ENCODE assay signal across 9 cellular contexts in the genomic region with DNA sequence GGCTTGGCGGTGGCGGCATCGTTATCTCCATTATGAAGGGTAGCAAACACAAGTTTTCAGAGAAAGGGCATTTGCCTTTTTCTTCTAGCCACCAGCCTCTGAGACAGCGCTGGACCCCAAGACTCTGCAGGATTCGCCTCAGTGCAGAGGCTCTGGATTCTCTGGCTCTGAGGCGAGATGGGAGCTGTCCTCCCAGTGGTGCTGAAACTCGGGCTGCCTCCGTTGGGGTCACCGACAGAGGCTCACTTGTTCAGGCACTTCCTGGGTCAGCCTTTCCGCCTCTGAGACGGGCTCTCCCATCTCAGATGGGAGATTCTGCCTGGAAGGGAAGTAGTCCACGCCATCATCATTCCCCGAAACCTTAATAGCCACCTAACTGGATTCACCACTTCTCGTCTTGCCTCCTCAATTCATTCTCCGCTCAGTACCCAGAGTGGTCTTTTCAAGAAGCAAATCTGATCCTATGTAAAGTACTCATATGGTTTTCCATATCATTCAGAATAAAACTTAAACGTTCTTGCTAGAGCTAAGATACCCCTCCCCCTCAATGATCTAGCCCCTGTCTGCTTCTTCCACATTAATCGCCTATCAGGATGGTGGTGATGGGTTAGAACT.
DNase-seq lines count a peak whose midpoint lies in the region; ATAC-seq, FAIRE-seq and TF ChIP-seq lines count a peak whose summit lies in the region.
"Had no signal": no experiment of that assay in that cellular context is flagged by ENCODE, and none has a peak within 500 bp of the region (broad histone marks: within the 10 kb centered on the region; RNA-seq: fewer than 3 reads in every experiment).

No MANE protein-coding gene starts in this region.

- H3K9me2 ChIP-seq in SK-N-SH, result no peaks in the 10 kb centered on the region

- ATAC-seq in pancreas, result peak in 3 of 4 donors; percentile 63 to 70 (median 66)
- ATAC-seq in HG03432 (IDR thresholded peaks at IDR 0.05; ENCODE audit: unreplicated experiment), result no peak
- no peak for ATAC-seq in GM21576 (IDR thresholded peaks at IDR 0.05; ENCODE audit: unreplicated experiment)

- no peaks in the 10 kb centered on the region for H3K4me1 Mint-ChIP-seq in HFFc6 (ENCODE audit: low read depth)

- no peak for TF ChIP-seq RAD21 in SK-N-SH (IDR thresholded peaks at IDR 0.05; ENCODE audit: low read length)

- TF ChIP-seq EP300 in SK-N-SH (IDR thresholded peaks at IDR 0.05; ENCODE audit: borderline replicate concordance in 1 of 2, low read depth in 1 of 2, low read length in 1 of 2), result no peak

- no peak overlapping the region for H3K4me2 ChIP-seq in SK-N-SH

- H3K9me3 ChIP-seq in SK-N-SH, result no peaks in the 10 kb centered on the region
- H3K9me3 ChIP-seq in pancreas, result no peaks in the 10 kb centered on the region

- H3K9me3 Mint-ChIP-seq in HFFc6, result no peaks in the 10 kb centered on the region

- no peaks in the 10 kb centered on the region for H3K79me2 ChIP-seq in SK-N-SH (ENCODE audit: insufficient read depth)

- no peak overlapping the region for H3K9ac ChIP-seq in SK-N-SH

- WGBS in SK-N-SH (ENCODE audit: low lambda C conversion rate), result 74% methylated on average over 15 of the region's 17 CpGs
- 14 to 17% methylated on average over 17 of the region's 17 CpGs for WGBS in pancreas, 2 donors

- intact Hi-C loops in pancreas (cut with DNase I), result no loop called here

- no peak overlapping the region for H3K27ac Mint-ChIP-seq in HFFc6

- H3K4me3 ChIP-seq in SK-N-SH (ENCODE audit: low read depth in 2 of 2, low read length in 1 of 2) (no peak overlapping the region), pancreas (no peak overlapping the region)
- H3K4me3 ChIP-seq: SK-N-MC had no signal

- H3K27me3 Mint-ChIP-seq in HFFc6 (ENCODE audit: insufficient read depth), result peaks cover 57% of the 10 kb centered on the region

- H3F3A ChIP-seq in SK-N-SH (replicated peaks; ENCODE audit: insufficient read depth), result peaks cover 3% of the 10 kb centered on the region

- H3K36me3 ChIP-seq in SK-N-SH (replicated peaks in 1 of 2; ENCODE audit: control insufficient read depth in 1 of 2, insufficient read depth in 2 of 2, low read length in 1 of 2), result no peaks in the 10 kb centered on the region
- H3K36me3 ChIP-seq in pancreas, result no peaks in the 10 kb centered on the region

- POLR2A ChIA-PET in SK-N-SH (lab: Yijun Ruan, JAX), result interaction anchor here (1.3 kb wide), 1 partner anchor 20 kb away, joined by 3 read pairs; no protein-coding TSS in a partner anchor

- no peaks in the 10 kb centered on the region for H3K36me3 Mint-ChIP-seq in HFFc6 (ENCODE audit: low read depth)

- H2AFZ ChIP-seq in SK-N-SH (ENCODE audit: low read depth), result no peak overlapping the region

- FAIRE-seq in pancreas (lab: Jason Lieb, UNC), result no peak

- H4K20me1 ChIP-seq in SK-N-SH (ENCODE audit: insufficient read depth), result peaks cover 32% of the 10 kb centered on the region; the same call in 1 of the 2 replicates

- no peak overlapping the region for H3K27ac ChIP-seq in SK-N-SH (ENCODE audit: low read depth in 2 of 2, low read length in 1 of 2)
- no peak overlapping the region for H3K27ac ChIP-seq in pancreas
- H3K27ac ChIP-seq: SK-N-MC had no signal

- DNase-seq in HFFc6, result peak; percentile 17
- DNase-seq in SK-N-SH, result no peak
- peak; percentile 34 to 45 for DNase-seq in erythroblast (lab: John Stamatoyannopoulos, UW)
- peak in 5 of 6 donors; percentile 45 to 79 (median 65) for DNase-seq in pancreas
- no peak for DNase-seq in NCI-H69 (lab: John Stamatoyannopoulos, UW)
- no peak for DNase-seq in NCI-H146 treated with DMSO at 0.1 percent for 48 hours (lab: John Stamatoyannopoulos, UW; ENCODE audit: unreplicated experiment)

- CTCF ChIA-PET in SK-N-SH (lab: Yijun Ruan, JAX), result interaction anchor here (0.7 to 18.5 kb wide), 8 partner anchors 8 to 87 kb away, joined by 3 to 618 read pairs (median 6); no protein-coding TSS in a partner anchor

- TF ChIP-seq CTCF in HFFc6 (IDR thresholded peaks at IDR 0.05) (no peak), SK-N-SH (IDR thresholded peaks at IDR 0.05) (no peak), pancreas (IDR thresholded peaks at IDR 0.05) (no peak)

- no peak overlapping the region for H3K4me3 Mint-ChIP-seq in HFFc6

- no peak for TF ChIP-seq POLR2A in erythroblast (IDR thresholded peaks at IDR 0.05; ENCODE audit: low read length)

- H3K27me3 ChIP-seq in SK-N-SH (ENCODE audit: insufficient read depth) (no peaks in the 10 kb centered on the region), pancreas (peaks cover 0 to 13% (median 0%) of the 10 kb centered on the region in 4 donors)

- H3K4me1 ChIP-seq in SK-N-SH (ENCODE audit: control insufficient read depth in 1 of 2, insufficient read depth in 2 of 2, low read depth in 1 of 2, low read length in 1 of 2) (no peaks in the 10 kb centered on the region; a peak in 1 of 4 replicates), pancreas (peaks cover 0 to 7% (median 0%) of the 10 kb centered on the region in 3 donors)

TF ChIP-seq in SK-N-SH, 30 proteins besides CTCF, POLR2A, EP300 and RAD21:
- TF ChIP-seq REST (IDR thresholded peaks at IDR 0.05; ENCODE audit: low read depth, low read length) (peak; percentile 97), TEAD4 (IDR thresholded peaks at IDR 0.05; ENCODE audit: borderline replicate concordance, insufficient read depth) (no peak)
TF ChIP-seq in SK-N-SH: peak in this region for 1.

Comparison
In these comparisons a context has a peak if more than half of its experiments do, and no peak if none do; other contexts are left out.
1. DNase-seq: peak in HFFc6 (single experiment), erythroblast (2 of 2) and pancreas (5 of 6); none in SK-N-SH (single experiment), NCI-H69 (single experiment) and NCI-H146 treated with DMSO at 0.1 percent for 48 hours (single experiment).
2. ATAC-seq: peak in pancreas (3 of 4); none in HG03432 (single experiment) and GM21576 (single experiment).